In genomic region chr4:158777423-158777822, GRCh38 we compare ENCODE assay signal across 1 cellular context.
TF ChIP-seq lines count a peak whose summit lies in the region.

No MANE protein-coding gene starts in this region.

TF ChIP-seq in GM12878, 131 proteins besides CTCF, POLR2A, EP300 and RAD21:
- no peak for TF ChIP-seq NR2F1 (conservative IDR thresholded peaks at IDR 0.05)
- TF ChIP-seq CUX1 (IDR thresholded peaks at IDR 0.05; ENCODE audit: insufficient replicate concordance, low read depth, low read length), result no peak
- no peak for TF ChIP-seq YBX1 (IDR thresholded peaks at IDR 0.05)
- TF ChIP-seq SKIL (IDR thresholded peaks at IDR 0.05; ENCODE audit: low read depth, poor library complexity, severe bottlenecking), result no peak
TF ChIP-seq in GM12878: peak in this region for 0.
